ENCODE assay signal across 20 cellular contexts in the genomic region with DNA sequence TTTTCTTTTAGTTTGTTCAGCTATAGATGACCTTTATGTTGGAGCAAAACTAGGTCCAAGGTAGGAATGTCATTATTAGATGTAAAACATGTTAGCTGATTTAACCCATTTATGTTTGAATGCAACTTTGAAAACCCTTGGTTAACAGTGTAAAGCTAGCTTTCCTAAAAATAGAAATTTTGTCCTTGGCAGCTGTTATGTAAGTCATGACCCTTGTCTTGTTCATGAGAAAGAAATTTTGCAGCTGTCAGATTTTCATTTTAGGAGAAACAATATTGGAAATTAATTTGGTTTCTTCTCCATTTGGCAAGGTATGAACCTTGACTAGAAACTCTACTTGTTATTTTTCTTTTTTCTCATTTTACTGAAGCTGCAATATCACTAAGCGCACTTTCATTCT.
"Had no signal": no experiment of that assay in that cellular context is flagged by ENCODE, and none has a peak within 500 bp of the region (broad histone marks: within the 10 kb centered on the region; RNA-seq: fewer than 3 reads in every experiment).

No MANE protein-coding gene starts in this region.

- H2AFZ ChIP-seq: parathyroid adenoma had no signal

- H3K9ac ChIP-seq: parathyroid adenoma had no signal

- H3K9me3 ChIP-seq: heart right ventricle, mucosa of descending colon, psoas muscle, stomach, thoracic aorta, transverse colon had no signal

- H3K4me3 ChIP-seq: heart right ventricle, mucosa of descending colon, psoas muscle, skin epidermis, stomach, thoracic aorta, transverse colon had no signal

- DNase-seq: dermis blood vessel endothelial cell; erythroblast; heart right ventricle; hypothalamus; kidney glomerular epithelial cell; mammary epithelial cell; mucosa of descending colon; psoas muscle; retina; stimulated activated CD4-positive, alpha-beta T cell treated with anti-CD3 and anti-CD28 coated beads, Interleukin-2, amount 100 ng/mL, for 24 hours; stimulated activated CD4-positive, alpha-beta T cell treated with anti-CD3 and anti-CD28 coated beads, Interleukin-4, amount 100 ng/mL, for 4 hours; stimulated activated naive CD4-positive, alpha-beta T cell; stomach; substantia nigra; transverse colon had no signal

- ATAC-seq: mucosa of descending colon; natural killer cell treated with Interleukin-12 subunit alpha and Interleukin-12 subunit beta and Interleukin-15 and Interleukin-18, amount 100 ng/mL, for 72 hours; psoas muscle; sciatic nerve had no signal

- H3K4me1 ChIP-seq: parathyroid adenoma, transverse colon had no signal

- H3K36me3 ChIP-seq: stomach, thoracic aorta, transverse colon had no signal

- H3K27me3 ChIP-seq: heart right ventricle, stomach, transverse colon had no signal

- H3K79me2 ChIP-seq: parathyroid adenoma had no signal

- H3K27ac ChIP-seq: heart right ventricle, parathyroid adenoma, psoas muscle, skin epidermis, stomach, thoracic aorta, transverse colon had no signal
